Comparison of ENCODE assay signal across 21 cellular contexts in genomic region chr6:132458887-132459604, GRCh38. TPM values are rescaled to one million over a fixed set of nuclear protein-coding genes. Genes with fewer than 3 reads are reported as not detected.
DNase-seq lines count a peak whose midpoint lies in the region; ATAC-seq, FAIRE-seq and TF ChIP-seq lines count a peak whose summit lies in the region.
"Had no signal": no experiment of that assay in that cellular context is flagged by ENCODE, and none has a peak within 500 bp of the region (broad histone marks: within the 10 kb centered on the region; RNA-seq: fewer than 3 reads in every experiment).

No MANE protein-coding gene starts in this region.

- no peak overlapping the region for H3K4me3 Mint-ChIP-seq in naive B cell

- intact Hi-C loops in lower lobe of right lung (cut with DNase I): no loop called here

- H3K4me1 Mint-ChIP-seq in naive B cell: peaks cover 9 to 31% (median 14%) of the 10 kb centered on the region in 3 donors
- H3K4me1 Mint-ChIP-seq: CD4-positive, alpha-beta memory T cell had no signal

- no peaks in the 10 kb centered on the region for H3K9me3 Mint-ChIP-seq in naive B cell
- H3K9me3 Mint-ChIP-seq: CD4-positive, alpha-beta memory T cell had no signal

- TF ChIP-seq POLR2A in GM12891 (IDR thresholded peaks at IDR 0.05; ENCODE audit: low read depth, low read length): no peak

- no peak overlapping the region for H3K27ac ChIP-seq in lower lobe of right lung
- H3K27ac ChIP-seq: C4-2B, GM23248 had no signal

- no peaks in the 10 kb centered on the region for H3K27me3 Mint-ChIP-seq in naive B cell
- H3K27me3 Mint-ChIP-seq: CD4-positive, alpha-beta memory T cell had no signal

- no peaks in the 10 kb centered on the region for H3K27me3 ChIP-seq in lower lobe of right lung (ENCODE audit: low read depth)
- H3K27me3 ChIP-seq: BE2C had no signal

- H3K36me3 ChIP-seq in lower lobe of right lung: peaks cover 96% of the 10 kb centered on the region
- H3K36me3 ChIP-seq: BE2C had no signal

- FAIRE-seq in GM12891 (lab: Jason Lieb, UNC): peak; percentile 59
- FAIRE-seq: GM12892, GM19239, H54 had no signal

- no peak for DNase-seq in GM12891 (ENCODE audit: insufficient read length, low spot score)
- peak; percentile 66 for DNase-seq in MV-4-11 (lab: John Stamatoyannopoulos, UW)
- DNase-seq in RPMI8226: peak; percentile 12
- no peak for DNase-seq in naive B cell
- DNase-seq in GM13976 (ENCODE audit: low spot score): no peak
- no peak for DNase-seq in activated naive CD4-positive, alpha-beta T cell treated with Interleukin-2 at 50 U/mL for 16 hours
- DNase-seq in stimulated activated CD4-positive, alpha-beta T cell treated with anti-CD3 and anti-CD28 coated beads, Interleukin-12 subunit alpha, Interleukin-12 subunit beta, amount 100 ng/mL, for 4 hours: no peak
- no peak for DNase-seq in lower lobe of right lung
- DNase-seq: ACHN; BE2C; CD4-positive, alpha-beta memory T cell; DMS79; GM23248; IMR-90 had no signal

- peaks cover 24 to 57% of the 10 kb centered on the region in 2 donors for H3K36me3 Mint-ChIP-seq in naive B cell

- H3K4me1 ChIP-seq in lower lobe of right lung: no peaks in the 10 kb centered on the region
- H3K4me1 ChIP-seq: BE2C had no signal

- no peak overlapping the region for H3K4me3 ChIP-seq in lower lobe of right lung
- H3K4me3 ChIP-seq: GM23248 had no signal

- TF ChIP-seq CTCF in GM13976 (IDR thresholded peaks at IDR 0.05; ENCODE audit: borderline replicate concordance, control extremely low read depth, extremely low read depth, insufficient read depth, missing control alignments) (no peak), lower lobe of right lung (IDR thresholded peaks at IDR 0.05) (no peak)

- peak overlapping the region; percentile 31 to 78 (median 46) for H3K27ac Mint-ChIP-seq in naive B cell
- H3K27ac Mint-ChIP-seq: CD4-positive, alpha-beta memory T cell had no signal

- in situ Hi-C loops in GM13976 (cut with MboI; ENCODE audit: low sequenced_read_pairs, unreplicated experiment): loop anchor here (10.0 kb wide), 1 partner anchor 154 kb away; no protein-coding TSS in a partner anchor

- no peaks in the 10 kb centered on the region for H3K9me3 ChIP-seq in lower lobe of right lung
- H3K9me3 ChIP-seq: BE2C had no signal

- ATAC-seq in naive B cell (ENCODE audit: low read depth in 2 of 2) (peak in 1 of 2 donors; percentile 35), lower lobe of right lung (no peak)
- ATAC-seq: HCT116 had no signal

TF ChIP-seq in GM12891, 5 proteins besides CTCF, POLR2A, EP300 and RAD21:
- TF ChIP-seq POLR2AphosphoS5 (IDR thresholded peaks at IDR 0.05; ENCODE audit: low read depth, low read length) (no peak), POU2F2 (IDR thresholded peaks at IDR 0.05; ENCODE audit: low read depth, low read length) (no peak), PAX5 (IDR thresholded peaks at IDR 0.05; ENCODE audit: insufficient read depth, low read length, severe bottlenecking) (no peak), TAF1 (IDR thresholded peaks at IDR 0.05; ENCODE audit: low read depth, low read length) (no peak), SPI1 (IDR thresholded peaks at IDR 0.05; ENCODE audit: low read depth, low read length) (no peak)

RNA-seq across cellular contexts. Expression of gene STX7, which starts 53.9 kb away (rescaled TPM):
- polyA plus RNA-seq in GM12891 (2012; ENCODE audit: low read depth, missing spikeins): 27.0 TPM
- 100 to 1,000 TPM; 141 to 257 (median 207) TPM for polyA plus RNA-seq in naive B cell (ENCODE audit: low read depth in 6 of 6)
- total RNA-seq in lower lobe of right lung: 97.2 TPM

RNA-seq across cellular contexts. Expression of gene MOXD1, which starts 57.8 kb away (rescaled TPM):
- 5.2 TPM for polyA plus RNA-seq in GM12891 (2012; ENCODE audit: low read depth, missing spikeins)
- 10 to 100 TPM in 2 of 6 donors, 1 to 10 TPM in 4; 3.8 to 11.4 (median 8.1) TPM for polyA plus RNA-seq in naive B cell (ENCODE audit: low read depth in 6 of 6)
- total RNA-seq in lower lobe of right lung: 13.4 TPM
- total RNA-seq: CD4-positive, alpha-beta memory T cell; G401; HT-29 had no signal
- polyA plus RNA-seq: CD4-positive, alpha-beta memory T cell had no signal

Comparison
In these comparisons a context has a peak if more than half of its experiments do, and no peak if none do; other contexts are left out.
1. DNase-seq: peak in MV-4-11 (single experiment) and RPMI8226 (single experiment); none in GM12891 (single experiment), naive B cell (single experiment), GM13976 (single experiment), activated naive CD4-positive, alpha-beta T cell treated with Interleukin-2 at 50 U/mL for 16 hours (single experiment), stimulated activated CD4-positive, alpha-beta T cell treated with anti-CD3 and anti-CD28 coated beads, Interleukin-12 subunit alpha, Interleukin-12 subunit beta, amount 100 ng/mL, for 4 hours (single experiment) and lower lobe of right lung (single experiment).